In genomic region chr6:62998022-62998421, GRCh38 we compare ENCODE assay signal across 1 cellular context.
TF ChIP-seq lines count a peak whose summit lies in the region.

No MANE protein-coding gene starts in this region.

TF ChIP-seq in GM23338, 12 proteins besides CTCF, POLR2A, EP300 and RAD21 (continued from another document):
- TF ChIP-seq ZNF462 (CRISPR knock-in tag; IDR thresholded peaks at IDR 0.05) (no peak), ZNF114 (CRISPR knock-in tag; IDR thresholded peaks at IDR 0.05) (no peak), EZH2 (IDR thresholded peaks at IDR 0.05; ENCODE audit: low read depth, unreplicated experiment) (no peak), ZNF331 (CRISPR knock-in tag; IDR thresholded peaks at IDR 0.05; ENCODE audit: low read depth) (no peak), STAT1 (IDR thresholded peaks at IDR 0.05; ENCODE audit: unreplicated experiment) (no peak)
TF ChIP-seq in GM23338: peak in this region for 0.
